Comparison of ENCODE assay signal across 8 cellular contexts in the genomic region with DNA sequence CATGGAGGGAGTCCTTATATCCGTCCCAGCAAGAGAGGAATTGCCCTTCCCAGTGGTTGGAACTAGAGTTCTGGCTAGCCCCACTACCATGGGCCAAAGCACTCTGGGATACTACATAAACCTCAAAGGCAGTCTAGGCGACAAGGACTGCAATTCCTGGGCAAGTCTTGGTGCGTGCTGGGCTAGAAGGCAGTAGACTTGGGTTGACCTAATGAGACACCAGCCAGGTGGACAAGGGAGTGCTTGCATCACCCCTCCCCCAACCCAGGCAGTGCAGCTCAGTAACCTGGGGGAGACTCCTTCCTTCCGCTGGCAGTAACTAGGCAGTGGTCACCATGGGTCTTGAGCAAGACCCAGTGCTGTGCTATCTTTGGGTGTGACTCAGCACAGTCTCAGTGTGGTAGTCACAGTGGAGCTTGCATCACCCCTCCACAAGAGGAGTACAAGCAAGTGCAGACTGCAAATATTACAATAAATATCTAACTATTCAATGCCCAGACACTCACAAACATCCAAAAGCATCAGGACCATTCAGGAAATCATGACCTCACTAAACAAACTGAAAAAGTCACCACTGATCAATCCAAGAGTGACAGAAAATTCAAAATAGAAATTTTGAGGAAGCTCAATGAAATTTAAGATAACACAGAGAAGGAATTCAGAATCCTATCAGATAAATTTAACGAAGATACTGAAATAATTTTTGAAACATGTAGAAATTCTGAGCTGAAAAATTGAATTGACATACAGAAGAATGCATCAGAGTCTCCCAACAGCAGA.
DNase-seq lines count a peak whose midpoint lies in the region; ATAC-seq, FAIRE-seq and TF ChIP-seq lines count a peak whose summit lies in the region.

No MANE protein-coding gene starts in this region.

- H3K4me1 ChIP-seq in adipocyte (ENCODE audit: control insufficient read depth, insufficient read depth, low read length): peaks cover 50% of the 10 kb centered on the region
- H3K4me1 ChIP-seq in right lobe of liver: no peaks in the 10 kb centered on the region

- WGBS in right lobe of liver (ENCODE audit: insufficient coverage, low coverage, low lambda C conversion rate, missing lambda C conversion rate): 50% methylated on average over 1 of the region's 5 CpGs

- POLR2A ChIA-PET in BJ (lab: Charles Lee): no interaction called here
- POLR2A ChIA-PET in activated CD8-positive, alpha-beta T cell treated with anti-CD3 and anti-CD28 coated beads for 36 hours (lab: Charles Lee): no interaction called here

- no peak overlapping the region for H3K27ac ChIP-seq in right lobe of liver

- no peaks in the 10 kb centered on the region for H3K4me1 Mint-ChIP-seq in activated CD8-positive, alpha-beta T cell treated with anti-CD3 and anti-CD28 coated beads for 36 hours (ENCODE audit: low read depth)

- H3K4me3 ChIP-seq in BJ (ENCODE audit: low read depth, low read length) (no peak overlapping the region), adipocyte (ENCODE audit: low read length) (no peak overlapping the region), right lobe of liver (no peak overlapping the region)

- H3K4me3 Mint-ChIP-seq in activated CD8-positive, alpha-beta T cell treated with anti-CD3 and anti-CD28 coated beads for 36 hours: no peak overlapping the region

- no peak for TF ChIP-seq CTCF in BJ (IDR thresholded peaks at IDR 0.05; ENCODE audit: insufficient read depth, low read depth, low read length)
- no peak for TF ChIP-seq CTCF in right lobe of liver (IDR thresholded peaks at IDR 0.05)
- TF ChIP-seq CTCF in activated CD8-positive, alpha-beta T cell treated with anti-CD3 and anti-CD28 coated beads for 36 hours (IDR thresholded peaks at IDR 0.05): no peak

- H3K36me3 Mint-ChIP-seq in activated CD8-positive, alpha-beta T cell treated with anti-CD3 and anti-CD28 coated beads for 36 hours (ENCODE audit: low read depth): no peaks in the 10 kb centered on the region

- no peaks in the 10 kb centered on the region for H3K9me3 Mint-ChIP-seq in activated CD8-positive, alpha-beta T cell treated with anti-CD3 and anti-CD28 coated beads for 36 hours

- H3K36me3 ChIP-seq in BJ (ENCODE audit: control insufficient read depth, insufficient read depth, low read length) (no peaks in the 10 kb centered on the region), adipocyte (ENCODE audit: control insufficient read depth, insufficient read depth, low read length, severe bottlenecking) (no peaks in the 10 kb centered on the region), right lobe of liver (no peaks in the 10 kb centered on the region)

- H3K27ac Mint-ChIP-seq in activated CD8-positive, alpha-beta T cell treated with anti-CD3 and anti-CD28 coated beads for 36 hours: no peak overlapping the region

- H3K9me3 ChIP-seq in adipocyte (ENCODE audit: control insufficient read depth, low read length) (no peaks in the 10 kb centered on the region), right lobe of liver (no peaks in the 10 kb centered on the region)

- peak; percentile 78 for DNase-seq in BJ (ENCODE audit: low read depth)
- peak; percentile 89 for DNase-seq in adipocyte (ENCODE audit: low read depth)
- DNase-seq in right lobe of liver: peak; percentile 46 to 61 (median 57)
- no peak for DNase-seq in NCI-H526 (lab: John Stamatoyannopoulos, UW)
- no peak for DNase-seq in activated CD8-positive, alpha-beta T cell treated with anti-CD3 and anti-CD28 coated beads for 36 hours
- DNase-seq in frontal cortex (ENCODE audit: low spot score in 2 of 2): no peak

- intact Hi-C loops in right lobe of liver (cut with DNase I): no loop called here
- intact Hi-C loops in activated CD8-positive, alpha-beta T cell treated with anti-CD3 and anti-CD28 coated beads for 36 hours (cut with micrococcal nuclease): no loop called here

- peak; percentile 84 for ATAC-seq in GM21367 (IDR thresholded peaks at IDR 0.05; ENCODE audit: unreplicated experiment)
- ATAC-seq in HG03457 (IDR thresholded peaks at IDR 0.05; ENCODE audit: unreplicated experiment): peak; percentile 72
- ATAC-seq in right lobe of liver: peak; percentile 77 to 99 (median 84)
- no peak for ATAC-seq in activated CD8-positive, alpha-beta T cell treated with anti-CD3 and anti-CD28 coated beads for 36 hours

- peaks cover 3% of the 10 kb centered on the region for H3K27me3 Mint-ChIP-seq in activated CD8-positive, alpha-beta T cell treated with anti-CD3 and anti-CD28 coated beads for 36 hours

- no peak for TF ChIP-seq POLR2A in right lobe of liver (IDR thresholded peaks at IDR 0.05)

- H3K27me3 ChIP-seq in BJ (ENCODE audit: control insufficient read depth, insufficient read depth, low read length) (no peaks in the 10 kb centered on the region; the same call in 1 of the 2 replicates), adipocyte (replicated peaks; ENCODE audit: control insufficient read depth, insufficient read depth, low read length) (no peaks in the 10 kb centered on the region), right lobe of liver (no peaks in the 10 kb centered on the region)

- CTCF ChIA-PET in BJ (lab: Yijun Ruan, JAX): interaction anchor here (0.6 to 0.9 kb wide), 3 partner anchors 29 to 182 kb away, joined by 3 to 4 read pairs (median 3); no protein-coding TSS in a partner anchor
- CTCF ChIA-PET in activated CD8-positive, alpha-beta T cell treated with anti-CD3 and anti-CD28 coated beads for 36 hours (lab: Charles Lee): no interaction called here

- no peak overlapping the region for H3K9ac ChIP-seq in adipocyte (ENCODE audit: low read length)

- FAIRE-seq in frontal cortex (lab: Jason Lieb, UNC): no peak

Comparison
In these comparisons a context has a peak if more than half of its experiments do, and no peak if none do; other contexts are left out.
1. DNase-seq: peak in BJ (single experiment), adipocyte (single experiment) and right lobe of liver (3 of 3); none in NCI-H526 (0 of 2), activated CD8-positive, alpha-beta T cell treated with anti-CD3 and anti-CD28 coated beads for 36 hours (single experiment) and frontal cortex (0 of 2).